Comparison of ENCODE assay signal across 8 cellular contexts in the genomic region with DNA sequence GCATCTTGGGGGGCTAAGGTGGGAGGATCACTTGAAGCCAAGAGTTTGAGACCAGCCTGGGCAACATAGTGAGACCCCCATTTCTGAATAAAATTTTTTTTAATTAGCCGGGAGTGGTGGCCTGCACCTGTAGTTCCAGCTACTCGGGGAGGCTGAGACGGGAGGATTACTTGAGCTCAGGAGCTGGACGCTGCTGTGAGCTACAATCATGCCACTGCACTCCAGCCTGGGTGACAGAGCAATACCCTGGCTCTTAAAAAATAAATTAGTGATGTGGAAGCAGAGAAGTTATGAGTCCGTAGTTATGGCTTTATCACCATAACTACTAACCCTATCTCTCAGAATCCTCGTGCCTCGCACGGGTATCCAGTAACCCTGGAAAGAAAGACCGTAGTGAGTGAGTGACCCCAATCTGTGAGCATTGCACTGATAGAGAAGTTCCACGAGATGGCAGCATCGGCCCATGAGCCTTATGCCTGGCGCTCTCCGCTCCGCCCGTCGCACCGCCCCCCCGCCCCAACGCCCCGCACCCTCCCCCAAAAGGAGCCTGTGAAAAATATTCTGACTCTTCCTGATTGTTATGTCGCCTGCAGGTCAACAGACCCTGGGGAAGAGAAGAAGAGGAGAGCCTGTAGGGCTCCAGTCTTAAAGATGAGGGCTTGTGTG. TPM values are rescaled to one million over a fixed set of nuclear protein-coding genes. Genes with fewer than 3 reads are reported as not detected.
A peak's percentile ranks its signal among the peaks of the same experiment; 100 is the strongest.
DNase-seq lines count a peak whose midpoint lies in the region; ATAC-seq and TF ChIP-seq lines count a peak whose summit lies in the region.

No MANE protein-coding gene starts in this region.

- peak overlapping the region; percentile 37 for H3K27ac ChIP-seq in DND-41 (ENCODE audit: low read length)
- no peak overlapping the region for H3K27ac ChIP-seq in Karpas-422 (ENCODE audit: low read length)
- no peak overlapping the region; the same call in 1 of the 2 replicates for H3K27ac ChIP-seq in VCaP

- peak; percentile 62 for ATAC-seq in DND-41 (ENCODE audit: insufficient read depth, low read depth)
- no peak for ATAC-seq in HG02798 (IDR thresholded peaks at IDR 0.05; ENCODE audit: poor library complexity, unreplicated experiment)

- H4K20me1 ChIP-seq in DND-41 (ENCODE audit: insufficient read depth, low read length), result no peaks in the 10 kb centered on the region
- H4K20me1 ChIP-seq in Karpas-422 (ENCODE audit: insufficient read depth, low read depth, low read length), result peaks cover 3% of the 10 kb centered on the region; the same call in 1 of the 2 replicates

- no peaks in the 10 kb centered on the region for H3K9me2 ChIP-seq in Karpas-422 (replicated peaks; ENCODE audit: insufficient read depth, low read length)

- H3K9me3 ChIP-seq in DND-41 (ENCODE audit: insufficient read depth, low read length, severe bottlenecking) (no peaks in the 10 kb centered on the region), Karpas-422 (ENCODE audit: low read length) (no peaks in the 10 kb centered on the region; the same call in 1 of the 2 replicates)

- H3K4me1 ChIP-seq in DND-41 (ENCODE audit: insufficient read depth, low read length) (peaks cover 41% of the 10 kb centered on the region), Karpas-422 (ENCODE audit: low read length) (no peaks in the 10 kb centered on the region; the same call in 1 of the 2 replicates)

- H2AFZ ChIP-seq in DND-41 (ENCODE audit: low read depth, low read length) (peak overlapping the region; percentile 60), Karpas-422 (ENCODE audit: low read length) (no peak overlapping the region)

- H3K4me3 ChIP-seq in DND-41 (ENCODE audit: low read depth in 1 of 2, low read length in 2 of 2) (peak overlapping the region in 1 of 2 experiments; percentile 31; a peak in 2 of 4 replicates), Karpas-422 (ENCODE audit: low read length) (no peak overlapping the region)

- no peaks in the 10 kb centered on the region for H3K79me2 ChIP-seq in DND-41 (ENCODE audit: insufficient read depth, low read length)
- no peaks in the 10 kb centered on the region for H3K79me2 ChIP-seq in Karpas-422 (ENCODE audit: low read length)

- TF ChIP-seq CTCF in DND-41 (IDR thresholded peaks at IDR 0.05; ENCODE audit: borderline replicate concordance, extremely low read depth, low read length, poor library complexity, severe bottlenecking), result peak; percentile 84
- peak; percentile 92 for TF ChIP-seq CTCF in VCaP (conservative IDR thresholded peaks at IDR 0.05)

- H3K4me2 ChIP-seq in DND-41 (ENCODE audit: insufficient read depth, low read length) (peak overlapping the region; percentile 51), Karpas-422 (ENCODE audit: low read depth, low read length, poor library complexity, severe bottlenecking) (no peak overlapping the region)

- DNase-seq in DND-41, result peak; percentile 63
- DNase-seq in Karpas-422, result peak; percentile 80
- peak; percentile 81 for DNase-seq in cerebellar cortex (ENCODE audit: low spot score)
- DNase-seq in kidney tubule cell (ENCODE audit: low spot score), result peak; percentile 42
- peak in 2 of 3 donors; percentile 30 to 39 for DNase-seq in stimulated activated CD4-positive, alpha-beta T cell treated with anti-CD3 and anti-CD28 coated beads, TNF-alpha, amount 100 ng/mL, for 1 hour (ENCODE audit: low read depth in 3 of 3, low spot score in 1 of 3)
- DNase-seq in NCI-H446 treated with DMSO at 0.1 percent for 48 hours (lab: John Stamatoyannopoulos, UW), result no peak

- H3K9ac ChIP-seq in DND-41 (ENCODE audit: low read depth, low read length), result peak overlapping the region; percentile 22; the same call in 1 of the 2 replicates
- no peak overlapping the region for H3K9ac ChIP-seq in Karpas-422 (ENCODE audit: low read length)

- H3K36me3 ChIP-seq in DND-41 (ENCODE audit: insufficient read depth, low read length) (no peaks in the 10 kb centered on the region), Karpas-422 (ENCODE audit: insufficient read depth, low read length) (no peaks in the 10 kb centered on the region)

- peaks cover 7% of the 10 kb centered on the region for H3K27me3 ChIP-seq in DND-41 (ENCODE audit: insufficient read depth, low read length, poor library complexity)
- 0 out of 2 replicates have a peak, but pooled peaks cover 5% of the 10 kb centered on the region for H3K27me3 ChIP-seq in Karpas-422 (ENCODE audit: low read length)

RNA-seq across cellular contexts. Expression of gene SLC29A3, which starts 4.9 kb away (rescaled TPM):
- total RNA-seq in Karpas-422 (2014; rRNA removed; shearing (Covaris generic); ENCODE audit: low replicate concordance), result 3.4 and 3.5 TPM in 2 replicates
